1 cellular context compared by ENCODE assay signal in genomic region chr7:120951826-120952225, GRCh38.
TF ChIP-seq lines count a peak whose summit lies in the region.

No MANE protein-coding gene starts in this region.

TF ChIP-seq in HepG2, 621 proteins besides CTCF, POLR2A, EP300 and RAD21:
- TF ChIP-seq ZBTB34 (CRISPR knock-in tag; IDR thresholded peaks at IDR 0.05) = no peak
- TF ChIP-seq SMAD3 (CRISPR knock-in tag; IDR thresholded peaks at IDR 0.05) = no peak
- TF ChIP-seq ZSCAN29 (CRISPR knock-in tag; conservative IDR thresholded peaks at IDR 0.05) = no peak
- no peak for TF ChIP-seq MXI1 (IDR thresholded peaks at IDR 0.05; ENCODE audit: borderline replicate concordance, low read depth, low read length)
- no peak for TF ChIP-seq ZNF292 (CRISPR knock-in tag; IDR thresholded peaks at IDR 0.05; ENCODE audit: borderline replicate concordance, low read depth)
- TF ChIP-seq ZNF251 (CRISPR knock-in tag; IDR thresholded peaks at IDR 0.05) = no peak
- TF ChIP-seq JUNB (CRISPR knock-in tag; IDR thresholded peaks at IDR 0.05; ENCODE audit: borderline replicate concordance) = no peak
- TF ChIP-seq ZNF580 (CRISPR knock-in tag; IDR thresholded peaks at IDR 0.05; ENCODE audit: borderline replicate concordance, low read depth) = no peak
- TF ChIP-seq SOX6 (IDR thresholded peaks at IDR 0.05) = no peak
- no peak for TF ChIP-seq SOX6 (CRISPR knock-in tag; IDR thresholded peaks at IDR 0.05)
- TF ChIP-seq GTF2F1 (IDR thresholded peaks at IDR 0.05; ENCODE audit: low read length) = no peak
- TF ChIP-seq TEF (CRISPR knock-in tag; IDR thresholded peaks at IDR 0.05) = no peak
- no peak for TF ChIP-seq ZMYM2 (CRISPR knock-in tag; IDR thresholded peaks at IDR 0.05)
- TF ChIP-seq RXRB (CRISPR knock-in tag; IDR thresholded peaks at IDR 0.05; ENCODE audit: borderline replicate concordance) = no peak
